Comparison of ENCODE assay signal across 8 cellular contexts in genomic region chr1:74197255-74197654, GRCh38. TPM values are rescaled to one million over a fixed set of nuclear protein-coding genes. Genes with fewer than 3 reads are reported as not detected.
DNase-seq lines count a peak whose midpoint lies in the region; ATAC-seq and TF ChIP-seq lines count a peak whose summit lies in the region.

No MANE protein-coding gene starts in this region.

- H3K9me3 ChIP-seq in ES-I3 (ENCODE audit: control insufficient read depth, insufficient read depth, low read length) = no peaks in the 10 kb centered on the region
- H3K9me3 ChIP-seq in ovary = no peaks in the 10 kb centered on the region

- no peak for TF ChIP-seq POLR2A in ovary (IDR thresholded peaks at IDR 0.05)

- H3K36me3 ChIP-seq in ES-I3 (ENCODE audit: insufficient read depth, low read length) (no peaks in the 10 kb centered on the region), ovary (no peaks in the 10 kb centered on the region)

- WGBS in ovary, 3 donors = 72 to 82% (median 73%) methylated on average over 5 of the region's 5 CpGs

- H3K9ac ChIP-seq in ES-I3 (ENCODE audit: low read depth, low read length) = peak overlapping the region; percentile 71; the same call in 1 of the 2 replicates

- TF ChIP-seq EP300 in ovary (IDR thresholded peaks at IDR 0.05) = no peak

- H3K27me3 ChIP-seq in dorsolateral prefrontal cortex = no peaks in the 10 kb centered on the region
- no peaks in the 10 kb centered on the region for H3K27me3 ChIP-seq in ovary

- no peak for TF ChIP-seq CTCF in LNCaP clone FGC (IDR thresholded peaks at IDR 0.05; ENCODE audit: control insufficient read depth, extremely low read depth, insufficient read depth)
- TF ChIP-seq CTCF in dorsolateral prefrontal cortex (IDR thresholded peaks at IDR 0.05 in 54 of 56, conservative IDR thresholded peaks at IDR 0.05 in 2 of 56; ENCODE audit: low read depth in 1 of 56, partially characterized antibody in 56 of 56) = no peak
- no peak for TF ChIP-seq CTCF in ovary (IDR thresholded peaks at IDR 0.05)

- H3K4me3 ChIP-seq in LNCaP clone FGC (ENCODE audit: low read depth, low read length) = peak overlapping the region; percentile 75
- peak overlapping the region; percentile 47 to 98 (median 78) for H3K4me3 ChIP-seq in dorsolateral prefrontal cortex
- H3K4me3 ChIP-seq in ovary = peak overlapping the region; percentile 78

- DNase-seq in LNCaP clone FGC (ENCODE audit: low read depth) (no peak), dorsolateral prefrontal cortex (no peak), ovary (no peak), epidermal melanocyte (ENCODE audit: insufficient read length, low spot score) (no peak), D341Med (ENCODE audit: low spot score) (no peak), NCI-H1092 (lab: John Stamatoyannopoulos, UW) (no peak)

- intact Hi-C loops in dorsolateral prefrontal cortex (cut with DNase I) = no loop called here
- intact Hi-C loops in ovary (cut with DNase I) = no loop called here

- no peak for ATAC-seq in esophagus mucosa

- H3K4me1 ChIP-seq in ES-I3 (ENCODE audit: insufficient read depth, low read length) (no peaks in the 10 kb centered on the region; the same call in 1 of the 2 replicates), ovary (ENCODE audit: insufficient read depth) (no peaks in the 10 kb centered on the region)

- H3K27ac ChIP-seq in dorsolateral prefrontal cortex = peak overlapping the region in 50 of 59 donors; percentile 3 to 93 (median 81)
- H3K27ac ChIP-seq in ovary = no peak overlapping the region

RNA-seq across cellular contexts. Expression of gene LRRIQ3, which starts 0.7 kb away (rescaled TPM):
- total RNA-seq in dorsolateral prefrontal cortex (1 to 10 TPM in 40 of 120 experiments, under 1 TPM in 73, not detected in 7; 0.18 to 5.3 (median 0.84) TPM), ovary (under 1 TPM in 6 of 7 donors, not detected in 1; 0.23 to 0.92 (median 0.75) TPM), esophagus mucosa (0.28 TPM)
- under 1 TPM; 0.20 to 0.52 TPM for polyA plus RNA-seq in ovary

RNA-seq across cellular contexts. Expression of gene FPGT, which starts 0.8 kb away (rescaled TPM):
- total RNA-seq in dorsolateral prefrontal cortex (10 to 100 TPM in 118 of 120 experiments, 1 to 10 TPM in 2; 8.2 to 31.1 (median 17.2) TPM), ovary (10 to 100 TPM; 10.1 to 23.1 (median 13.0) TPM), esophagus mucosa (15.2 TPM)
- polyA plus RNA-seq in ovary = 1 to 10 TPM; 6.0 to 8.5 TPM

RNA-seq across cellular contexts. Expression of gene TNNI3K, which starts 37.9 kb away (rescaled TPM):
- total RNA-seq in dorsolateral prefrontal cortex (10 to 100 TPM in 104 of 120 experiments, 1 to 10 TPM in 16; 3.9 to 27.8 (median 13.9) TPM), ovary (1 to 10 TPM in 5 of 7 donors, under 1 TPM in 1, not detected in 1; 0.73 to 2.6 (median 1.7) TPM), esophagus mucosa (not detected)
- polyA plus RNA-seq in ovary = 1 to 10 TPM; 1.1 to 1.5 TPM

Comparison
In these comparisons a context has a peak if more than half of its experiments do, and no peak if none do; other contexts are left out.
1. H3K27ac ChIP-seq: peak in dorsolateral prefrontal cortex (50 of 59); none in ovary (0 of 2).
2. Peak in every context shown above with its lines, with median percentiles within 50 percentile points of each other: H3K4me3 ChIP-seq.